Comparison of ENCODE assay signal across 1 cellular context in the genomic region with DNA sequence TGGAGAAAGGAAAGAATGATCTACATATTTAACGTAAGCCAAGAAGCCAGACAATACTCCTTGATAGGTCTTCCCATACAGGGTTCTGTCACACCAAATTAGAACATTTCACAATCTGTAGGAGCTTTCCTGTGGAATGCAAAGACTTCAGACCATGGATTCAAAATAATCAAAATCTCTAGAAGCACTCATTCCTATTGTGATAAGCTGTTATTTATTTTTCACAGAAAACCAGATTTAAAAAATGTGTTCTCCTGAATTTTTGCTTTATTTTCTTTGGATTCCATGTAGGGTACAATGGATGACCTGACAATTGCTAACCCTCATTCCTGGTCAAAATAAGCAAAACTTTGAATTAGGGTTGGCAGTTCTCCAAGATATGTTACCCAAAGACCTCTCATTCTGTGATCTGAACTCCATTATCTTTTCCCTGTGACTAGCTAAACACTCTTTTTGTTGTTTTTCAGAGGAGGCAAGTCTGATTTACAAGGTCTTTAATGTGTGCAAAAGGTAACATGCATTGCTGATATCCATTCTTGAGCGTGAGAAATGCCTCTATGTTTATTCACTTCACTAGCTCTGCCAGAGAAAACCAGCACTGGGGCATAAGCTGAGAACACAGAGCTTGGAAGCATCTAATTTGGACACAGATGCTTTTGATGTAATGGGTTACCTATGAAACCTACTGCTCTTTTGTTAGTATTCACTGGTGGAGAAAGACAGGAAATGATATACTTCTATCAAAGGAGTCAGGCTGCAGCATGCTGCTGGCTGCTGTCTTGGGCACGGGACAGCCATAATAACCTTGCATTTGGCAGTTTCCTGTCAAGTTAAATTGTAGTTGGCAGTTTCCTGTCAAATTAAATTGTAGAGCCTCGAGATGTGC.
TF ChIP-seq lines count a peak whose summit lies in the region.

No MANE protein-coding gene starts in this region.

TF ChIP-seq in SK-N-SH, 30 proteins besides CTCF, POLR2A, EP300 and RAD21 (continued from another document):
- TF ChIP-seq, protein P1, sequence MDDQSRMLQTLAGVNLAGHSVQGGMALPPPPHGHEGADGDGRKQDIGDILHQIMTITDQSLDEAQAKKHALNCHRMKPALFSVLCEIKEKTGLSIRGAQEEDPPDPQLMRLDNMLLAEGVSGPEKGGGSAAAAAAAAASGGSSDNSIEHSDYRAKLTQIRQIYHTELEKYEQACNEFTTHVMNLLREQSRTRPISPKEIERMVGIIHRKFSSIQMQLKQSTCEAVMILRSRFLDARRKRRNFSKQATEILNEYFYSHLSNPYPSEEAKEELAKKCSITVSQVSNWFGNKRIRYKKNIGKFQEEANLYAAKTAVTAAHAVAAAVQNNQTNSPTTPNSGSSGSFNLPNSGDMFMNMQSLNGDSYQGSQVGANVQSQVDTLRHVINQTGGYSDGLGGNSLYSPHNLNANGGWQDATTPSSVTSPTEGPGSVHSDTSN (IDR thresholded peaks at IDR 0.05), result peak; percentile 66
- TF ChIP-seq GATA2 (CRISPR knock-in tag; IDR thresholded peaks at IDR 0.05), result no peak
- TF ChIP-seq, protein P2, sequence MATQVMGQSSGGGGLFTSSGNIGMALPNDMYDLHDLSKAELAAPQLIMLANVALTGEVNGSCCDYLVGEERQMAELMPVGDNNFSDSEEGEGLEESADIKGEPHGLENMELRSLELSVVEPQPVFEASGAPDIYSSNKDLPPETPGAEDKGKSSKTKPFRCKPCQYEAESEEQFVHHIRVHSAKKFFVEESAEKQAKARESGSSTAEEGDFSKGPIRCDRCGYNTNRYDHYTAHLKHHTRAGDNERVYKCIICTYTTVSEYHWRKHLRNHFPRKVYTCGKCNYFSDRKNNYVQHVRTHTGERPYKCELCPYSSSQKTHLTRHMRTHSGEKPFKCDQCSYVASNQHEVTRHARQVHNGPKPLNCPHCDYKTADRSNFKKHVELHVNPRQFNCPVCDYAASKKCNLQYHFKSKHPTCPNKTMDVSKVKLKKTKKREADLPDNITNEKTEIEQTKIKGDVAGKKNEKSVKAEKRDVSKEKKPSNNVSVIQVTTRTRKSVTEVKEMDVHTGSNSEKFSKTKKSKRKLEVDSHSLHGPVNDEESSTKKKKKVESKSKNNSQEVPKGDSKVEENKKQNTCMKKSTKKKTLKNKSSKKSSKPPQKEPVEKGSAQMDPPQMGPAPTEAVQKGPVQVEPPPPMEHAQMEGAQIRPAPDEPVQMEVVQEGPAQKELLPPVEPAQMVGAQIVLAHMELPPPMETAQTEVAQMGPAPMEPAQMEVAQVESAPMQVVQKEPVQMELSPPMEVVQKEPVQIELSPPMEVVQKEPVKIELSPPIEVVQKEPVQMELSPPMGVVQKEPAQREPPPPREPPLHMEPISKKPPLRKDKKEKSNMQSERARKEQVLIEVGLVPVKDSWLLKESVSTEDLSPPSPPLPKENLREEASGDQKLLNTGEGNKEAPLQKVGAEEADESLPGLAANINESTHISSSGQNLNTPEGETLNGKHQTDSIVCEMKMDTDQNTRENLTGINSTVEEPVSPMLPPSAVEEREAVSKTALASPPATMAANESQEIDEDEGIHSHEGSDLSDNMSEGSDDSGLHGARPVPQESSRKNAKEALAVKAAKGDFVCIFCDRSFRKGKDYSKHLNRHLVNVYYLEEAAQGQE (IDR thresholded peaks at IDR 0.05; ENCODE audit: low read depth, low read length), result no peak
TF ChIP-seq in SK-N-SH: peak in this region for 5.
